In genomic region chr6:135999393-135999792, GRCh38 we compare ENCODE assay signal across 33 cellular contexts.
DNase-seq lines count a peak whose midpoint lies in the region; ATAC-seq, FAIRE-seq and TF ChIP-seq lines count a peak whose summit lies in the region.
"Had no signal": no experiment of that assay in that cellular context is flagged by ENCODE, and none has a peak within 500 bp of the region (broad histone marks: within the 10 kb centered on the region; RNA-seq: fewer than 3 reads in every experiment).

No MANE protein-coding gene starts in this region.

- no peaks in the 10 kb centered on the region for H3K9me3 Mint-ChIP-seq in activated CD4-positive, alpha-beta memory T cell treated with anti-CD3 and anti-CD28 coated beads, Interleukin-2, amount 10 ng/mL, durations not matched to agents 7 days and 5 days

- no peaks in the 10 kb centered on the region for H3K27me3 Mint-ChIP-seq in activated CD4-positive, alpha-beta memory T cell treated with anti-CD3 and anti-CD28 coated beads, Interleukin-2, amount 10 ng/mL, durations not matched to agents 7 days and 5 days
- H3K27me3 Mint-ChIP-seq: B cell; CD4-positive, alpha-beta T cell had no signal

- WGBS in K562 (ENCODE audit: insufficient coverage, low coverage, missing lambda C conversion rate) = 0% methylated on average over 1 of the region's 1 CpG

- H2AFZ ChIP-seq in K562 (ENCODE audit: low read depth, low read length) = no peak overlapping the region

- no peaks in the 10 kb centered on the region for H3K9me1 ChIP-seq in K562 (ENCODE audit: control insufficient read depth, insufficient read depth, low read length)

- TF ChIP-seq POLR2A in K562 (conservative IDR thresholded peaks at IDR 0.05) = no peak

- no peaks in the 10 kb centered on the region for H3K36me3 Mint-ChIP-seq in activated CD4-positive, alpha-beta memory T cell treated with anti-CD3 and anti-CD28 coated beads, Interleukin-2, amount 10 ng/mL, durations not matched to agents 7 days and 5 days (ENCODE audit: low read depth)
- H3K36me3 Mint-ChIP-seq: CD14-positive monocyte; CD4-positive, alpha-beta memory T cell; CD4-positive, CD25-positive, alpha-beta regulatory T cell; CD8-positive, alpha-beta memory T cell; CD8-positive, alpha-beta T cell had no signal

- intact Hi-C loops in K562 (cut with micrococcal nuclease) = no loop called here

- BruUV-seq in K562 (replicated peaks; lab: Mats Ljungman, UMichigan) = no TSS peak

- H3K4me3 ChIP-seq in HEK293 (ENCODE audit: low read depth, low read length) (no peak overlapping the region), K562 (no peak overlapping the region)
- H3K4me3 ChIP-seq: A549; BLaER1; BLaER1 treated with 17β-estradiol and CSF1 and Interleukin-3, amounts not matched to agents 10 nM and 100 nM had no signal

- no peak for FAIRE-seq in K562 (lab: Jason Lieb, UNC)
- FAIRE-seq: A204.1, A549, D721Med had no signal

- in situ Hi-C loops in K562 (cut with MboI) = no loop called here

- no peaks in the 10 kb centered on the region for H3K4me1 Mint-ChIP-seq in activated CD4-positive, alpha-beta memory T cell treated with anti-CD3 and anti-CD28 coated beads, Interleukin-2, amount 10 ng/mL, durations not matched to agents 7 days and 5 days
- H3K4me1 Mint-ChIP-seq: B cell; CD4-positive, alpha-beta memory T cell; CD4-positive, CD25-positive, alpha-beta regulatory T cell; CD8-positive, alpha-beta memory T cell had no signal

- no peak for TF ChIP-seq CTCF in HEK293 (tag by site-specific recombination; IDR thresholded peaks at IDR 0.05)
- no peak for TF ChIP-seq CTCF in K562 (IDR thresholded peaks at IDR 0.05 in 2 of 3, conservative IDR thresholded peaks at IDR 0.05 in 1 of 3; ENCODE audit: insufficient read depth in 2 of 3, low read depth in 1 of 3, low read length in 3 of 3)
- TF ChIP-seq CTCF in omental fat pad (IDR thresholded peaks at IDR 0.05) = no peak

- POLR2A ChIA-PET in HEK293 (lab: Yijun Ruan, JAX) = no interaction called here
- POLR2A ChIA-PET in K562 (lab: Yijun Ruan, JAX) = no interaction called here
- POLR2A ChIA-PET in activated CD4-positive, alpha-beta memory T cell treated with anti-CD3 and anti-CD28 coated beads, Interleukin-2, amount 10 ng/mL, durations not matched to agents 7 days and 5 days (lab: Charles Lee) = no interaction called here

- H3K27ac Mint-ChIP-seq in activated CD4-positive, alpha-beta memory T cell treated with anti-CD3 and anti-CD28 coated beads, Interleukin-2, amount 10 ng/mL, durations not matched to agents 7 days and 5 days = no peak overlapping the region
- H3K27ac Mint-ChIP-seq: B cell; CD4-positive, alpha-beta memory T cell; CD4-positive, alpha-beta T cell; CD4-positive, CD25-positive, alpha-beta regulatory T cell; CD8-positive, alpha-beta memory T cell; CD8-positive, alpha-beta T cell had no signal

- ATAC-seq in K562 (no peak), omental fat pad (ENCODE audit: low FRiP score) (no peak)
- ATAC-seq: A549; CD8-positive, alpha-beta T cell had no signal

- no peaks in the 10 kb centered on the region for H3K36me3 ChIP-seq in HEK293 (ENCODE audit: control insufficient read depth in 2 of 2, insufficient read depth in 1 of 2, low read length in 2 of 2)
- H3K36me3 ChIP-seq in K562 (ENCODE audit: control insufficient read depth, insufficient read depth, low read length) = no peaks in the 10 kb centered on the region
- H3K36me3 ChIP-seq: BE2C; BLaER1; BLaER1 treated with 17β-estradiol and CSF1 and Interleukin-3, amounts not matched to agents 10 nM and 100 nM had no signal

- H3K4me1 ChIP-seq in HEK293 (ENCODE audit: control insufficient read depth, insufficient read depth, low read length) (no peaks in the 10 kb centered on the region), K562 (replicated peaks in 1 of 2; ENCODE audit: control insufficient read depth in 2 of 2, insufficient read depth in 2 of 2, low read length in 2 of 2) (no peaks in the 10 kb centered on the region)
- H3K4me1 ChIP-seq: BE2C, BLaER1, Caco-2 had no signal

- no peak for TF ChIP-seq RAD21 in K562 (CRISPR knock-in tag; conservative IDR thresholded peaks at IDR 0.05 in 1 of 2, IDR thresholded peaks at IDR 0.05 in 1 of 2)

- no peaks in the 10 kb centered on the region for H3K27me3 ChIP-seq in K562 (ENCODE audit: control insufficient read depth in 2 of 2, insufficient read depth in 2 of 2, low read length in 2 of 2)
- H3K27me3 ChIP-seq: BE2C; BLaER1; BLaER1 treated with 17β-estradiol and CSF1 and Interleukin-3, amounts not matched to agents 10 nM and 100 nM had no signal

- H3K9me3 ChIP-seq in HEK293 (ENCODE audit: control insufficient read depth, insufficient read depth, low read depth, low read length) (no peaks in the 10 kb centered on the region), K562 (replicated peaks; ENCODE audit: control insufficient read depth, insufficient read depth, low read depth, low read length) (no peaks in the 10 kb centered on the region)
- H3K9me3 ChIP-seq: BE2C, Caco-2 had no signal

- H3K4me3 Mint-ChIP-seq in activated CD4-positive, alpha-beta memory T cell treated with anti-CD3 and anti-CD28 coated beads, Interleukin-2, amount 10 ng/mL, durations not matched to agents 7 days and 5 days = no peak overlapping the region
- H3K4me3 Mint-ChIP-seq: B cell; CD14-positive monocyte; CD4-positive, alpha-beta memory T cell; CD4-positive, alpha-beta T cell; CD4-positive, CD25-positive, alpha-beta regulatory T cell; CD8-positive, alpha-beta memory T cell; CD8-positive, alpha-beta T cell had no signal

- no peak for DNase-seq in K562 (ENCODE audit: extremely low read depth in 1 of 4, low spot score in 3 of 4)
- no peak for DNase-seq in omental fat pad (ENCODE audit: low spot score)
- DNase-seq in activated CD4-positive, alpha-beta memory T cell treated with anti-CD3 and anti-CD28 coated beads, Interleukin-2, amount 10 ng/mL, durations not matched to agents 7 days and 5 days = no peak
- DNase-seq: 8988T; ACHN; AML-193; BE2C; C1 segment of cervical spinal cord; Caco-2; Calu3; CD4-positive, alpha-beta memory T cell; CD4-positive, alpha-beta T cell; CD4-positive, CD25-positive, alpha-beta regulatory T cell; CD8-positive, alpha-beta memory T cell; CD8-positive, alpha-beta T cell; COR-L47; DMS 273 treated with DMSO at 0.1 percent for 48 hours; DMS153; DMS53; DMS79; DMS79 treated with DMSO at 0.1 percent for 48 hours; DND-41; EL had no signal

- no peak overlapping the region for H3K9ac ChIP-seq in K562 (ENCODE audit: insufficient read depth in 1 of 2, low read depth in 2 of 2, low read length in 2 of 2)
- H3K9ac ChIP-seq: BLaER1; BLaER1 treated with 17β-estradiol and CSF1 and Interleukin-3, amounts not matched to agents 10 nM and 100 nM had no signal

- CTCF ChIA-PET in HEK293 (lab: Yijun Ruan, JAX) = no interaction called here
- CTCF ChIA-PET in K562 (lab: Yijun Ruan, JAX; ENCODE audit: low intra/inter-chr PET ratio) = no interaction called here
- CTCF ChIA-PET in activated CD4-positive, alpha-beta memory T cell treated with anti-CD3 and anti-CD28 coated beads, Interleukin-2, amount 10 ng/mL, durations not matched to agents 7 days and 5 days (lab: Charles Lee) = no interaction called here

- no peak for TF ChIP-seq EP300 in K562 (IDR thresholded peaks at IDR 0.05; ENCODE audit: low read length)

- no peak overlapping the region for H3K4me2 ChIP-seq in K562 (ENCODE audit: insufficient read depth, low read length)
- H3K4me2 ChIP-seq: A549; BLaER1; BLaER1 treated with 17β-estradiol and CSF1 and Interleukin-3, amounts not matched to agents 10 nM and 100 nM had no signal

- H4K20me1 ChIP-seq in K562 (replicated peaks; ENCODE audit: control insufficient read depth, insufficient read depth, low read length) = no peaks in the 10 kb centered on the region
- H4K20me1 ChIP-seq: BLaER1; BLaER1 treated with 17β-estradiol and CSF1 and Interleukin-3, amounts not matched to agents 10 nM and 100 nM had no signal

- H3K27ac ChIP-seq in HEK293 (ENCODE audit: extremely low read depth, low read depth, low read length) = no peak overlapping the region
- no peak overlapping the region for H3K27ac ChIP-seq in K562 (ENCODE audit: extremely low read depth, low read depth, low read length)
- H3K27ac ChIP-seq: 22Rv1; A549; BLaER1; BLaER1 treated with 17β-estradiol and CSF1 and Interleukin-3, amounts not matched to agents 10 nM and 100 nM; C4-2B had no signal

- H3K79me2 ChIP-seq in K562 (ENCODE audit: control insufficient read depth, insufficient read depth, low read length) = no peaks in the 10 kb centered on the region

TF ChIP-seq in HEK293, 187 proteins besides CTCF, POLR2A, EP300 and RAD21:
- TF ChIP-seq ZNF121 (tag by site-specific recombination; IDR thresholded peaks at IDR 0.05) (no peak), ZNF146 (tag by site-specific recombination; IDR thresholded peaks at IDR 0.05) (peak; percentile 51; the same call in 1 of the 2 replicates)

TF ChIP-seq in K562, 482 proteins besides CTCF, POLR2A, EP300 and RAD21:
- TF ChIP-seq HOXB6 (CRISPR knock-in tag; IDR thresholded peaks at IDR 0.05; ENCODE audit: borderline replicate concordance) (no peak), RBM25 (IDR thresholded peaks at IDR 0.05; ENCODE audit: low read depth, low read length, severe bottlenecking) (peak; percentile 48), ZNF146 (CRISPR knock-in tag; IDR thresholded peaks at IDR 0.05; ENCODE audit: unreplicated experiment) (peak; percentile 70), IRF9 (tag; IDR thresholded peaks at IDR 0.05) (no peak), ZBTB5 (IDR thresholded peaks at IDR 0.05) (no peak), MTA2 (IDR thresholded peaks at IDR 0.05; ENCODE audit: low read depth) (no peak)

Comparison
In these comparisons a context has a peak if more than half of its experiments do, and no peak if none do; other contexts are left out.
1. Of the 44 proteins assayed by ChIP-seq in both K562 and HEK293: peak only in K562: none; only in HEK293: none; in both: ZNF146; in neither: 43.